In genomic region chr18:31309115-31309514, GRCh38 we compare ENCODE assay signal across 9 cellular contexts. TPM values are rescaled to one million over a fixed set of nuclear protein-coding genes. Genes with fewer than 3 reads are reported as not detected.
"Had no signal": no experiment of that assay in that cellular context is flagged by ENCODE, and none has a peak within 500 bp of the region (broad histone marks: within the 10 kb centered on the region; RNA-seq: fewer than 3 reads in every experiment).

No MANE protein-coding gene starts in this region.

- DNase-seq: GDM1, GF-D8 had no signal

- ATAC-seq: GM12878 had no signal

- FAIRE-seq: G401.6, GM12878, GM12891, GM12892, GM18507, GM19239 had no signal

- H3K4me3 ChIP-seq: GM12878 had no signal

RNA-seq across cellular contexts. Expression of gene DSG1, which starts 8.8 kb away (rescaled TPM):
- total RNA-seq: G401 had no signal
